In genomic region chr9:6667633-6668280, GRCh38 we compare ENCODE assay signal across 8 cellular contexts. TPM values are rescaled to one million over a fixed set of nuclear protein-coding genes. Genes with fewer than 3 reads are reported as not detected.
DNase-seq lines count a peak whose midpoint lies in the region; ATAC-seq and TF ChIP-seq lines count a peak whose summit lies in the region.
"Had no signal": no experiment of that assay in that cellular context is flagged by ENCODE, and none has a peak within 500 bp of the region (broad histone marks: within the 10 kb centered on the region; RNA-seq: fewer than 3 reads in every experiment).

No MANE protein-coding gene starts in this region.

- H3K9me3 ChIP-seq in adrenal gland (replicated peaks in 1 of 3), result no peaks in the 10 kb centered on the region
- H3K9me3 ChIP-seq: neutrophil had no signal

- no peak overlapping the region for H3K27ac ChIP-seq in adrenal gland
- H3K27ac ChIP-seq: neutrophil had no signal

- 38 to 52% (median 46%) methylated on average over 5 of the region's 5 CpGs for WGBS in adrenal gland, 4 donors

- ATAC-seq in HG03439 (IDR thresholded peaks at IDR 0.05; ENCODE audit: unreplicated experiment), result no peak
- no peak for ATAC-seq in HG02763 (IDR thresholded peaks at IDR 0.05; ENCODE audit: unreplicated experiment)

- intact Hi-C loops in adrenal gland (cut with DNase I), result loop anchor here in 1 of 2 donors (5.0 kb wide), 1 partner anchor 80 kb away; no protein-coding TSS in a partner anchor

- DNase-seq in GM03348 (ENCODE audit: low spot score) (peak; percentile 58), LoVo (ENCODE audit: low spot score) (peak; percentile 24), adrenal gland (no peak), left kidney (ENCODE audit: low read depth, low spot score) (peak; percentile 41), NCI-H187 (lab: John Stamatoyannopoulos, UW) (no peak)

- peak; percentile 40 to 54 (median 48) for TF ChIP-seq CTCF in adrenal gland (IDR thresholded peaks at IDR 0.05)

- no peak overlapping the region for H3K4me3 ChIP-seq in adrenal gland

- TF ChIP-seq POLR2A in adrenal gland (IDR thresholded peaks at IDR 0.05), result no peak

- no peaks in the 10 kb centered on the region for H3K27me3 ChIP-seq in adrenal gland
- H3K27me3 ChIP-seq: neutrophil had no signal

- H3K4me1 ChIP-seq in adrenal gland (replicated peaks in 1 of 2), result no peaks in the 10 kb centered on the region

- no peaks in the 10 kb centered on the region for H3K36me3 ChIP-seq in adrenal gland (replicated peaks in 1 of 2)
- H3K36me3 ChIP-seq: neutrophil had no signal

RNA-seq across cellular contexts. Expression of gene GLDC, which starts 22.2 kb away (rescaled TPM):
- 1 to 10 TPM in 1 of 8 donors, under 1 TPM in 5, not detected in 2; 0.14 to 1.3 (median 0.68) TPM for total RNA-seq in adrenal gland
- under 1 TPM; 0.16 to 0.27 (median 0.16) TPM for polyA plus RNA-seq in adrenal gland

Comparison
In these comparisons a context has a peak if more than half of its experiments do, and no peak if none do; other contexts are left out.
1. DNase-seq: peak in GM03348 (single experiment), LoVo (single experiment) and left kidney (single experiment); none in adrenal gland (0 of 7) and NCI-H187 (0 of 2).